8 cellular contexts compared by ENCODE assay signal in genomic region chr6:27472617-27473400, GRCh38. TPM values are rescaled to one million over a fixed set of nuclear protein-coding genes. Genes with fewer than 3 reads are reported as not detected.
DNase-seq lines count a peak whose midpoint lies in the region; ATAC-seq and TF ChIP-seq lines count a peak whose summit lies in the region.

Gene ZNF184 (minus strand): TSS chr6:27473105. CDS start chr6:27472294, 811 bp downstream.

- H3K4me1 ChIP-seq in adrenal gland (replicated peaks in 1 of 2) (peaks cover 7 to 11% of the 10 kb centered on the region in 2 donors), heart left ventricle (peaks cover 0 to 37% (median 19%) of the 10 kb centered on the region in 12 donors), upper lobe of left lung (peaks cover 16 to 24% (median 17%) of the 10 kb centered on the region in 4 donors)

- WGBS in adrenal gland, 4 donors: 0 to 1% (median 0%) methylated on average over 9 to 56 of the region's 56 CpGs
- 0 to 1% (median 0%) methylated on average over 52 to 56 of the region's 56 CpGs for WGBS in heart left ventricle, 4 donors
- WGBS in upper lobe of left lung, 2 donors: 0% methylated on average over 18 to 56 of the region's 56 CpGs

- intact Hi-C loops in adrenal gland (cut with DNase I) (no loop called here), heart left ventricle (cut with DNase I) (loop anchor here in 6 of 10 donors (5.0 to 10.0 kb wide), 9 partner anchors 86 to 1448 kb away; partner anchors contain the start of gene ZNF391 (in 1 of the 6))

- peak within 1 kb of the TSS; percentile 31 to 97 (median 79) for H3K27ac ChIP-seq in adrenal gland
- peak within 1 kb of the TSS; percentile 34 to 92 (median 86) for H3K27ac ChIP-seq in heart left ventricle
- H3K27ac ChIP-seq in upper lobe of left lung: peak within 1 kb of the TSS; percentile 85 to 94 (median 89)

- H3K27me3 ChIP-seq in adrenal gland (no peaks in the 10 kb centered on the region), heart left ventricle (no peaks in the 10 kb centered on the region), upper lobe of left lung (no peaks in the 10 kb centered on the region)

- TF ChIP-seq EP300 in upper lobe of left lung (IDR thresholded peaks at IDR 0.05): peak in 1 of 4 donors; percentile 28

- H3K9me3 ChIP-seq in adrenal gland (replicated peaks in 1 of 3) (no peaks in the 10 kb centered on the region), heart left ventricle (no peaks in the 10 kb centered on the region), upper lobe of left lung (no peaks in the 10 kb centered on the region)

- ATAC-seq in HG02798 (IDR thresholded peaks at IDR 0.05; ENCODE audit: poor library complexity, unreplicated experiment): peak; percentile 93
- ATAC-seq in heart left ventricle: peak; percentile 99 to 100 (median 100)
- peak; percentile 99 for ATAC-seq in upper lobe of left lung (ENCODE audit: low FRiP score in 2 of 2)

- H3K36me3 ChIP-seq in adrenal gland (replicated peaks in 1 of 2) (no peaks in the 10 kb centered on the region), heart left ventricle (peaks cover 0 to 29% (median 21%) of the 10 kb centered on the region in 9 donors), upper lobe of left lung (peaks cover 0 to 23% (median 0%) of the 10 kb centered on the region in 4 donors)

- peak; percentile 92 for DNase-seq in NCI-H1436 (lab: John Stamatoyannopoulos, UW)
- peak; percentile 66 for DNase-seq in T follicular helper cell (ENCODE audit: low read depth)
- DNase-seq in adrenal gland: peak; percentile 95 to 98 (median 97)
- DNase-seq in heart left ventricle: peak; percentile 95 to 96 (median 96)
- peak; percentile 96 for DNase-seq in pons (ENCODE audit: low spot score)
- DNase-seq in upper lobe of left lung: peak; percentile 97 to 99

- TF ChIP-seq POLR2A in adrenal gland (IDR thresholded peaks at IDR 0.05) (peak; percentile 40 to 88), heart left ventricle (IDR thresholded peaks at IDR 0.05) (peak in 1 of 2 donors; percentile 78), upper lobe of left lung (IDR thresholded peaks at IDR 0.05) (peak in 3 of 4 donors; percentile 72 to 89 (median 75))

- H3K4me3 ChIP-seq in GM12875 (ENCODE audit: low read depth, low read length) (peak within 1 kb of the TSS; percentile 47), adrenal gland (peak within 1 kb of the TSS in 3 of 4 donors; percentile 44 to 92 (median 90)), heart left ventricle (peak within 1 kb of the TSS; percentile 52 to 99 (median 86)), upper lobe of left lung (peak within 1 kb of the TSS; percentile 57 to 86 (median 68))

- TF ChIP-seq CTCF in GM12875 (IDR thresholded peaks at IDR 0.05; ENCODE audit: borderline replicate concordance, insufficient read depth, low read depth, low read length) (no peak), adrenal gland (IDR thresholded peaks at IDR 0.05) (peak in 1 of 6 experiments; percentile 43), heart left ventricle (IDR thresholded peaks at IDR 0.05) (peak in 3 of 12 donors; percentile 2 to 29 (median 24)), upper lobe of left lung (IDR thresholded peaks at IDR 0.05) (peak in 1 of 6 experiments; percentile 8)

RNA-seq across cellular contexts. Expression of gene ZNF184, which starts in this region (rescaled TPM):
- total RNA-seq in adrenal gland: 1 to 10 TPM; 3.1 to 6.5 (median 4.9) TPM
- 1 to 10 TPM; 1.3 to 6.0 (median 1.6) TPM for polyA plus RNA-seq in adrenal gland
- total RNA-seq in heart left ventricle: 1 to 10 TPM; 3.2 to 6.5 (median 4.0) TPM
- polyA plus RNA-seq in heart left ventricle: 1 to 10 TPM in 1 of 2 donors, under 1 TPM in 1; 0.99 to 2.2 TPM
- total RNA-seq in upper lobe of left lung: 10 to 100 TPM in 1 of 6 donors, 1 to 10 TPM in 5; 3.9 to 14.4 (median 5.1) TPM

Comparison
In these comparisons a context has a peak if more than half of its experiments do, and no peak if none do; other contexts are left out.
1. Peak in every context shown above with its lines: DNase-seq, ATAC-seq, H3K4me3 ChIP-seq and H3K27ac ChIP-seq.
2. intact Hi-C loops: an anchor here in heart left ventricle (5.0 to 10.0 kb wide); none called in adrenal gland.